Comparison of ENCODE assay signal across 8 cellular contexts in the genomic region with DNA sequence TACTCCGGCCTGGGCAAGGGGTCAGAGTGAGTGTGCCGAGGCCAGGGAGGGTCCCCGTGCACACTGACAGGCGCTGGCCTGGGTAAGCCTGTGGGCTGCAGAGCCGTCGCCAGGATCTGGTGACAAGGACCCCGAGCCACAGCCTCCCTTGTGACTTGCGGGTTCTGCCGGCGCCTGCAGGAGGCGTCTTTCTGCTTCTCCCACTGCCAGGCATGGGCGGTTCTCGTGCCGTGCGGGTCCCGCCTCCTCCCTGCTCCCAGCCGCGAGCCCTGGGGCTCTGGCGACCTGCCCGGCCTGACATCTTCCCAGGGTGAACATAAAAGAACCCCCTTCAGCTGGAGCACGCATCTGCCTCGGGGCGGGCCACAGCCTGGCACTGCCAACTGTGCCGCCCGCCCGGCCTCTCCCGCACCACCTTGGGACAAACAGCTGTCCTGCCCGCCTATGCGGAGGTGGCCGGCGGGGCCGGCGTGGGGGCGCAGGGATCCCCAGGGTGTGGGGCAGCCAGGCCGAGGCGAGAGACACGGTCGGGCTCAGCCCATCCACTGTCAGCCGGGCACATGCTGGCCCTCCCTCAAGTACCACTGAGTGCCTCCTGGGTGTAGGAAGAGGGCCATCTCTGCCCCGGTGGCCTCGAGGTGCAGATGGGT. TPM values are rescaled to one million over a fixed set of nuclear protein-coding genes. Genes with fewer than 3 reads are reported as not detected.
DNase-seq lines count a peak whose midpoint lies in the region; ATAC-seq, FAIRE-seq and TF ChIP-seq lines count a peak whose summit lies in the region.

No MANE protein-coding gene starts in this region.

- ATAC-seq in T-cell (replicated peaks in 1 of 4) (peak; percentile 53 to 69 (median 60)), GM21528 (IDR thresholded peaks at IDR 0.05; ENCODE audit: low FRiP score, unreplicated experiment) (no peak), GM19463 (IDR thresholded peaks at IDR 0.05; ENCODE audit: unreplicated experiment) (no peak)

- H3K36me3 Mint-ChIP-seq in T-cell (no peaks in the 10 kb centered on the region), astrocyte (ENCODE audit: low read depth, unreplicated experiment) (peaks cover 3% of the 10 kb centered on the region)

- H3K4me2 ChIP-seq in astrocyte (ENCODE audit: low read length) (peak overlapping the region; percentile 63), hepatocyte (no peak overlapping the region)

- CTCF ChIA-PET in GM10248 (lab: Yijun Ruan, JAX): interaction anchor here (1.1 kb wide), 1 partner anchor 146 kb away, joined by 3 read pairs; no protein-coding TSS in a partner anchor
- CTCF ChIA-PET in T-cell (lab: Charles Lee): no interaction called here

- H3K4me1 ChIP-seq in astrocyte (ENCODE audit: insufficient read depth, low read length): peaks cover 32% of the 10 kb centered on the region
- no peaks in the 10 kb centered on the region for H3K4me1 ChIP-seq in hepatocyte (ENCODE audit: insufficient read depth)

- H3K4me1 Mint-ChIP-seq in T-cell (peaks cover 6 to 17% (median 10%) of the 10 kb centered on the region in 3 donors), astrocyte (ENCODE audit: low read depth, unreplicated experiment) (peaks cover 13% of the 10 kb centered on the region)

- H3K79me2 ChIP-seq in astrocyte (ENCODE audit: insufficient read depth, low read length) (no peaks in the 10 kb centered on the region), hepatocyte (no peaks in the 10 kb centered on the region)

- DNase-seq in GM10248 (ENCODE audit: extremely low spot score) (peak; percentile 66), NCI-H146 (lab: John Stamatoyannopoulos, UW) (peak; percentile 82), T-cell (peak in 32 of 34 experiments; percentile 34 to 68 (median 56)), astrocyte (ENCODE audit: low read depth) (no peak), hepatocyte (ENCODE audit: low spot score) (peak; percentile 82)
- DNase-seq in stimulated activated CD4-positive, alpha-beta T cell treated with anti-CD3 and anti-CD28 coated beads, Interleukin-12 subunit alpha, Interleukin-12 subunit beta, amount 100 ng/mL, for 24 hours (ENCODE audit: low read depth in 2 of 2): peak; percentile 43 to 68

- FAIRE-seq in astrocyte (lab: Jason Lieb, UNC): no peak

- 34% methylated on average over 40 of the region's 41 CpGs for WGBS in hepatocyte (ENCODE audit: low lambda C conversion rate, missing lambda C conversion rate)

- peaks cover 56% of the 10 kb centered on the region for H4K20me1 ChIP-seq in astrocyte (ENCODE audit: insufficient read depth, low read length)
- H4K20me1 ChIP-seq in hepatocyte (ENCODE audit: insufficient read depth, poor library complexity, severe bottlenecking): no peaks in the 10 kb centered on the region

- H3K9me3 Mint-ChIP-seq in T-cell (no peaks in the 10 kb centered on the region), astrocyte (ENCODE audit: unreplicated experiment) (no peaks in the 10 kb centered on the region)

- H3K4me3 Mint-ChIP-seq in T-cell (peak overlapping the region in 2 of 3 donors; percentile 49 to 53), astrocyte (ENCODE audit: unreplicated experiment) (no peak overlapping the region)

- H3K27me3 ChIP-seq in astrocyte (ENCODE audit: insufficient read depth, low read length): no peaks in the 10 kb centered on the region
- H3K27me3 ChIP-seq in hepatocyte: peaks cover 37% of the 10 kb centered on the region

- peaks cover 4 to 20% of the 10 kb centered on the region in 2 donors for H3K27me3 Mint-ChIP-seq in T-cell
- peaks cover 14% of the 10 kb centered on the region for H3K27me3 Mint-ChIP-seq in astrocyte (ENCODE audit: low read depth, unreplicated experiment)

- H3K27ac Mint-ChIP-seq in T-cell (no peak overlapping the region), astrocyte (ENCODE audit: unreplicated experiment) (no peak overlapping the region)

- H3K9ac ChIP-seq in astrocyte (ENCODE audit: low read length): no peak overlapping the region

- H2AFZ ChIP-seq in astrocyte (ENCODE audit: low read depth, low read length) (no peak overlapping the region), hepatocyte (no peak overlapping the region)

- H3K36me3 ChIP-seq in astrocyte (ENCODE audit: insufficient read depth, low read length): no peaks in the 10 kb centered on the region
- H3K36me3 ChIP-seq in hepatocyte (replicated peaks; ENCODE audit: insufficient read depth, low read depth): no peaks in the 10 kb centered on the region

- no peaks in the 10 kb centered on the region for H3K9me3 ChIP-seq in astrocyte (ENCODE audit: insufficient read depth, low read depth, low read length)
- H3K9me3 ChIP-seq in hepatocyte (ENCODE audit: low read depth): no peaks in the 10 kb centered on the region

- H3K27ac ChIP-seq in astrocyte (ENCODE audit: low read depth, low read length) (no peak overlapping the region), hepatocyte (no peak overlapping the region)

- POLR2A ChIA-PET in GM10248 (lab: Yijun Ruan, JAX) (no interaction called here), T-cell (lab: Charles Lee) (no interaction called here)

- no peak overlapping the region for H3K4me3 ChIP-seq in astrocyte (ENCODE audit: insufficient read depth, low read depth, low read length)
- no peak overlapping the region for H3K4me3 ChIP-seq in hepatocyte

- no peaks in the 10 kb centered on the region for H3K9me2 ChIP-seq in hepatocyte (replicated peaks; ENCODE audit: insufficient read depth)

- TF ChIP-seq CTCF in GM10248 (IDR thresholded peaks at IDR 0.05; ENCODE audit: control extremely low read depth, extremely low read depth, low read depth, missing control alignments): peak; percentile 59
- no peak for TF ChIP-seq CTCF in astrocyte (IDR thresholded peaks at IDR 0.05; ENCODE audit: insufficient read depth, low read depth, low read length)
- peak; percentile 52 for TF ChIP-seq CTCF in hepatocyte (IDR thresholded peaks at IDR 0.05; ENCODE audit: poor library complexity)

RNA-seq across cellular contexts. Expression of a gene that starts 1.5 kb away (rescaled TPM):
- total RNA-seq in T-cell: 1 to 10 TPM in 4 of 5 donors, under 1 TPM in 1; 0.93 to 4.4 (median 3.6) TPM
- 4.8 and 5.5 TPM in 2 replicates for total RNA-seq in astrocyte
- 0.30 and 0.44 TPM in 2 replicates for total RNA-seq in hepatocyte
- 0.16 and 0.21 TPM in 2 replicates for polyA plus RNA-seq in hepatocyte

RNA-seq across cellular contexts. Expression of a gene that starts 15.8 kb away (rescaled TPM):
- total RNA-seq in T-cell: 100 to 1,000 TPM in 4 of 5 donors, 10 to 100 TPM in 1; 89.3 to 165 (median 152) TPM
- 807 and 871 TPM in 2 replicates for total RNA-seq in astrocyte
- 509 and 545 TPM in 2 replicates for total RNA-seq in hepatocyte
- 1,282 and 1,292 TPM in 2 replicates for polyA plus RNA-seq in hepatocyte

RNA-seq across cellular contexts. Expression of a gene that starts 44.4 kb away (rescaled TPM):
- 10 to 100 TPM; 66.2 to 91.0 (median 78.6) TPM for total RNA-seq in T-cell
- 0.70 and 0.75 TPM in 2 replicates for total RNA-seq in astrocyte
- total RNA-seq in hepatocyte: not detected in 2 replicates
- polyA plus RNA-seq in hepatocyte: not detected in 2 replicates

RNA-seq across cellular contexts. Expression of a gene that starts 45.1 kb away (rescaled TPM):
- 100 to 1,000 TPM in 3 of 5 donors, 10 to 100 TPM in 2; 61.3 to 118 (median 103) TPM for total RNA-seq in T-cell
- total RNA-seq in astrocyte: 43.4 and 45.3 TPM in 2 replicates
- 38.7 and 41.9 TPM in 2 replicates for total RNA-seq in hepatocyte
- 59.5 and 60.7 TPM in 2 replicates for polyA plus RNA-seq in hepatocyte

RNA-seq across cellular contexts. Expression of a gene that starts 51.5 kb away (rescaled TPM):
- total RNA-seq in T-cell (1 to 10 TPM in 3 of 5 donors, under 1 TPM in 2; 0.35 to 3.9 (median 2.8) TPM), astrocyte (0.25 TPM in 1 of 2 replicates, not detected in the other), hepatocyte (0.20 TPM in 1 of 2 replicates, not detected in the other)
- polyA plus RNA-seq in hepatocyte: 0.18 and 0.70 TPM in 2 replicates

Comparison
In these comparisons a context has a peak if more than half of its experiments do, and no peak if none do; other contexts are left out.
1. ATAC-seq: peak in T-cell (4 of 4); none in GM21528 (single experiment) and GM19463 (single experiment).
2. RNA of a gene that starts 44.4 kb away (total RNA-seq): 66.2 to 91.0 TPM in T-cell; 0.70 to 0.75 TPM in astrocyte and not detected in hepatocyte; every median in the first group is over 10 times any median in the second.